Comparison of ENCODE assay signal across 14 cellular contexts in the genomic region with DNA sequence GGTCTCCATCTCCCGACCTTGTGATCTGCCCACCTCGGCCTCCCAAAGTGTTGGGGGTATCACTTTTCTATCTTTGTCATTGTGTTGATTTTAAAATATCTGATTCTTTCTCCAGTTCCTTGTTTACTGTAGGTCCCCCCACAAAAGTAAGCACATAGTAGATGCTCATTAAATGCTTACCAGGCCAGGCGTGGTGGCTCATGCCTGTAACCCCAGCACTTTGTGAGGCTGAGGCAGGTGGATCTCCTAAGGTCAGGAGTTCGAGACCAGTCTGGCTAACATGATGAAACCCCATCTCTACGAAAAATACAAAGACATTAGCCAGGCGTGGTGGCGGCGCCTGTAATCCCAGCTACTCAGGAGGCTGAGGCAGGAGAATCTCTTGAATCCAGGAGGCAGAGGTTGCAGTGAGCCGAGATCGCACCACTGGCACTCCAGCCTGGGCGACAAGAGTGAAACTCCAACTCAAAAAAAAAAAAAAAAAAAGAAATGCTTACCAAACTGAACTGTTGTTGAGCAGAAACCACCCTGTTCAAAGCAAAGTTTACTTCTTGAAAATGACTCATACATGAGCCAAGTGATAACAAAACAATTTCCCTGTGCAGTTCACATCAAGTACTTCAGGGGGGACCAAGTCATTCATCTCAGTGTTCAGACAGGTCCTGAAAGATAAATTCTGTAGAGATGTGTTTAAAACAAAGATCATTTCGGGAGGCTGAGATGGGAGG. TPM values are rescaled to one million over a fixed set of nuclear protein-coding genes. Genes with fewer than 3 reads are reported as not detected.
DNase-seq lines count a peak whose midpoint lies in the region; ATAC-seq, FAIRE-seq and TF ChIP-seq lines count a peak whose summit lies in the region.
"Had no signal": no experiment of that assay in that cellular context is flagged by ENCODE, and none has a peak within 500 bp of the region (broad histone marks: within the 10 kb centered on the region; RNA-seq: fewer than 3 reads in every experiment).

No MANE protein-coding gene starts in this region.

- H2AK5ac ChIP-seq in IMR-90 (ENCODE audit: low read depth, low read length): peak overlapping the region; percentile 76; the same call in 1 of the 2 replicates

- peaks cover 4% of the 10 kb centered on the region for H3K27me3 Mint-ChIP-seq in activated CD4-positive, alpha-beta T cell treated with anti-CD3 and anti-CD28 coated beads, Interleukin-2, amount 10 ng/mL, durations not matched to agents 7 days and 5 days

- H3K27ac Mint-ChIP-seq in activated CD4-positive, alpha-beta T cell treated with anti-CD3 and anti-CD28 coated beads, Interleukin-2, amount 10 ng/mL, durations not matched to agents 7 days and 5 days: peak overlapping the region; percentile 20
- H3K27ac Mint-ChIP-seq: T-helper 2 cell treated with Interferon-gamma antibody and Interleukin-4, amounts not matched to agents 5 μg/mL and 100 μg/mL, for 36 hours had no signal

- H2BK20ac ChIP-seq in IMR-90 (ENCODE audit: low read depth, low read length): peak overlapping the region; percentile 71; the same call in 1 of the 2 replicates

- intact Hi-C loops in IMR-90 (cut with micrococcal nuclease) (no loop called here), GM12878 (cut with micrococcal nuclease; ENCODE audit: unreplicated experiment) (no loop called here), right lobe of liver (cut with DNase I) (no loop called here)

- H3K4me2 ChIP-seq in IMR-90 (ENCODE audit: low read depth, low read length) (no peak overlapping the region), GM12878 (ENCODE audit: control insufficient read depth, insufficient read depth) (no peak overlapping the region)

- H4K20me1 ChIP-seq in IMR-90 (ENCODE audit: insufficient read depth, low read length): no peaks in the 10 kb centered on the region
- H4K20me1 ChIP-seq in GM12878 (ENCODE audit: control insufficient read depth, insufficient read depth): no peaks in the 10 kb centered on the region

- H3K36me3 ChIP-seq in IMR-90 (ENCODE audit: control insufficient read depth, insufficient read depth, low read length) (no peaks in the 10 kb centered on the region), GM12878 (ENCODE audit: control insufficient read depth in 2 of 2, insufficient read depth in 2 of 2, low read length in 1 of 2) (no peaks in the 10 kb centered on the region), right lobe of liver (no peaks in the 10 kb centered on the region)
- H3K36me3 ChIP-seq: cardiac muscle cell had no signal

- H4K8ac ChIP-seq in IMR-90 (ENCODE audit: low read depth in 2 of 2, low read length in 2 of 2): no peak overlapping the region; a peak in 1 of 4 replicates

- H2AFZ ChIP-seq in IMR-90 (replicated peaks; ENCODE audit: low read length, poor library complexity) (no peak overlapping the region), GM12878 (ENCODE audit: control insufficient read depth, low read depth, low read length) (no peak overlapping the region)

- H3K36me3 Mint-ChIP-seq in activated CD4-positive, alpha-beta T cell treated with anti-CD3 and anti-CD28 coated beads, Interleukin-2, amount 10 ng/mL, durations not matched to agents 7 days and 5 days (ENCODE audit: low read depth): no peaks in the 10 kb centered on the region

- no peak overlapping the region for H3K27ac ChIP-seq in IMR-90 (ENCODE audit: insufficient read depth, low read length)
- H3K27ac ChIP-seq in GM12878 (ENCODE audit: control insufficient read depth, insufficient read depth): no peak overlapping the region
- H3K27ac ChIP-seq in right lobe of liver: no peak overlapping the region
- H3K27ac ChIP-seq: cardiac muscle cell had no signal

- TF ChIP-seq RAD21 in IMR-90 (IDR thresholded peaks at IDR 0.05; ENCODE audit: low read length) (no peak), GM12878 (IDR thresholded peaks at IDR 0.05; ENCODE audit: insufficient read depth, low read depth, low read length) (no peak)

- no peak overlapping the region for H3K4me3 Mint-ChIP-seq in activated CD4-positive, alpha-beta T cell treated with anti-CD3 and anti-CD28 coated beads, Interleukin-2, amount 10 ng/mL, durations not matched to agents 7 days and 5 days
- H3K4me3 Mint-ChIP-seq: T-helper 2 cell treated with Interferon-gamma antibody and Interleukin-4, amounts not matched to agents 5 μg/mL and 100 μg/mL, for 36 hours had no signal

- H3K9me3 Mint-ChIP-seq in activated CD4-positive, alpha-beta T cell treated with anti-CD3 and anti-CD28 coated beads, Interleukin-2, amount 10 ng/mL, durations not matched to agents 7 days and 5 days: no peaks in the 10 kb centered on the region
- H3K9me3 Mint-ChIP-seq: T-helper 2 cell treated with Interferon-gamma antibody and Interleukin-4, amounts not matched to agents 5 μg/mL and 100 μg/mL, for 36 hours had no signal

- H4K91ac ChIP-seq in IMR-90 (ENCODE audit: insufficient read depth, low read depth, low read length): peak overlapping the region; percentile 45; the same call in 1 of the 2 replicates

- no peak for DNase-seq in activated CD4-positive, alpha-beta T cell treated with anti-CD3 and anti-CD28 coated beads, Interleukin-2, amount 10 ng/mL, durations not matched to agents 7 days and 5 days
- no peak for DNase-seq in activated CD4-positive, alpha-beta T cell treated with anti-CD3 and anti-CD28 coated beads, Interleukin-2, amount 50 U/mL, for 4 hours
- DNase-seq in IMR-90 (peak; percentile 86), GM12878 (ENCODE audit: low read depth, low spot score) (no peak), right lobe of liver (no peak), NCI-H2107 treated with DMSO at 0.1 percent for 48 hours (lab: John Stamatoyannopoulos, UW; ENCODE audit: unreplicated experiment) (no peak), NCI-H1417 treated with DMSO at 0.1 percent for 48 hours (lab: John Stamatoyannopoulos, UW) (no peak), NCI-H2196 treated with DMSO at 0.1 percent for 48 hours (lab: John Stamatoyannopoulos, UW; ENCODE audit: unreplicated experiment) (no peak)
- DNase-seq: activated CD4-positive, alpha-beta T cell treated with anti-CD3 and anti-CD28 coated beads for 48 hours; KG1; NCI-H1694 treated with DMSO at 0.1 percent for 48 hours; NCI-H526 treated with DMSO at 0.1 percent for 48 hours had no signal

- H3K4me1 ChIP-seq in IMR-90 (ENCODE audit: control insufficient read depth, insufficient read depth, low read length): peaks cover 2% of the 10 kb centered on the region; the same call in 1 of the 2 replicates
- no peaks in the 10 kb centered on the region for H3K4me1 ChIP-seq in GM12878 (ENCODE audit: control insufficient read depth, insufficient read depth, low read length)
- no peaks in the 10 kb centered on the region for H3K4me1 ChIP-seq in right lobe of liver

- TF ChIP-seq POLR2A in IMR-90 (IDR thresholded peaks at IDR 0.05; ENCODE audit: low read depth, low read length): no peak
- no peak for TF ChIP-seq POLR2A in GM12878 (IDR thresholded peaks at IDR 0.05; ENCODE audit: low read depth, low read length)
- TF ChIP-seq POLR2A in right lobe of liver (IDR thresholded peaks at IDR 0.05): no peak

- ATAC-seq in IMR-90 (ENCODE audit: low read depth) (peak; percentile 80), GM12878 (peak; percentile 86), right lobe of liver (peak in 3 of 4 donors; percentile 35 to 58 (median 38))

- TF ChIP-seq CTCF in IMR-90 (conservative IDR thresholded peaks at IDR 0.05; ENCODE audit: low read depth, low read length) (no peak), GM12878 (IDR thresholded peaks at IDR 0.05 in 2 of 3, conservative IDR thresholded peaks at IDR 0.05 in 1 of 3; ENCODE audit: control insufficient read depth in 2 of 3, extremely low read depth in 1 of 3, insufficient read depth in 1 of 3, low read depth in 3 of 3, low read length in 3 of 3) (no peak), right lobe of liver (IDR thresholded peaks at IDR 0.05) (no peak)

- no peaks in the 10 kb centered on the region for H3K79me2 ChIP-seq in GM12878 (ENCODE audit: control insufficient read depth, insufficient read depth, low read length)

- FAIRE-seq in GM12878 (lab: Jason Lieb, UNC): no peak

- no peak overlapping the region for H2AK9ac ChIP-seq in IMR-90 (replicated peaks; ENCODE audit: low read depth, low read length, poor library complexity)

- TF ChIP-seq EP300 in GM12878 (IDR thresholded peaks at IDR 0.05; ENCODE audit: borderline replicate concordance in 1 of 2, control insufficient read depth in 1 of 2, low read depth in 2 of 2, low read length in 2 of 2): no peak

- H3K9me1 ChIP-seq in IMR-90 (ENCODE audit: insufficient read depth, low read length): peaks cover 5% of the 10 kb centered on the region

- dilution Hi-C loops in IMR-90 (cut with HindIII; ENCODE audit: low sequenced_read_pairs, unreplicated experiment): no loop called here

- no peak overlapping the region for H2BK5ac ChIP-seq in IMR-90 (ENCODE audit: low read depth, low read length, poor library complexity, severe bottlenecking)

- H3K27me3 ChIP-seq in IMR-90 (ENCODE audit: control insufficient read depth, insufficient read depth, low read length) (no peaks in the 10 kb centered on the region), GM12878 (replicated peaks in 1 of 2; ENCODE audit: control insufficient read depth in 2 of 2, insufficient read depth in 2 of 2, low read length in 1 of 2) (no peaks in the 10 kb centered on the region), right lobe of liver (no peaks in the 10 kb centered on the region)
- H3K27me3 ChIP-seq: cardiac muscle cell had no signal

- H3K9ac ChIP-seq in IMR-90 (ENCODE audit: low read depth, low read length) (no peak overlapping the region), GM12878 (ENCODE audit: control insufficient read depth, insufficient read depth, low read length) (no peak overlapping the region)

- no peak overlapping the region; the same call in 1 of the 2 replicates for H3K4ac ChIP-seq in IMR-90 (ENCODE audit: low read depth, low read length)

- in situ Hi-C loops in IMR-90 (cut with MboI; ENCODE audit: low sequenced_read_pairs): no loop called here
- in situ Hi-C loops in GM12878 (cut with MboI): no loop called here

- 70% methylated on average over 5 of the region's 12 CpGs; no CpG with 5 or more reads in 1 of the 2 experiments for WGBS in IMR-90 (ENCODE audit: extremely low coverage in 2 of 2, insufficient read length in 1 of 2), 2 experiments
- 51% methylated on average over 12 of the region's 12 CpGs for WGBS in GM12878 (ENCODE audit: insufficient coverage, insufficient replicate concordance, low lambda C conversion rate, missing lambda C conversion rate)
- WGBS in right lobe of liver (ENCODE audit: insufficient coverage, low coverage, low lambda C conversion rate, missing lambda C conversion rate): 79% methylated on average over 8 of the region's 12 CpGs

- H2BK15ac ChIP-seq in IMR-90 (ENCODE audit: low read depth, low read length): no peak overlapping the region

- no TSS peak for BruUV-seq in IMR-90 (replicated peaks; lab: Mats Ljungman, UMichigan)
- no TSS peak for BruUV-seq in GM12878 (replicated peaks; lab: Mats Ljungman, UMichigan)

- no peak overlapping the region for H3K23ac ChIP-seq in IMR-90 (ENCODE audit: low read depth, low read length)

- no peak overlapping the region for H4K5ac ChIP-seq in IMR-90 (ENCODE audit: low read depth, low read length)

- H3K9me3 ChIP-seq in IMR-90 (ENCODE audit: control insufficient read depth, insufficient read depth, low read length): peaks cover 4% of the 10 kb centered on the region
- no peaks in the 10 kb centered on the region; the same call in 2 of the 3 replicates for H3K9me3 ChIP-seq in GM12878 (replicated peaks; ENCODE audit: control insufficient read depth, insufficient read depth, low read length)
- H3K9me3 ChIP-seq in right lobe of liver: no peaks in the 10 kb centered on the region

- no peak overlapping the region for H3K56ac ChIP-seq in IMR-90 (ENCODE audit: extremely low read depth, insufficient read depth, low read length)

- H2BK120ac ChIP-seq in IMR-90 (ENCODE audit: low read depth, low read length): peak overlapping the region; percentile 43; the same call in 1 of the 2 replicates

- SMC1A ChIA-PET in GM12878 (lab: Charles Lee; ENCODE audit: uncharacterized antibody, unreplicated experiment): no interaction called here

- no peak overlapping the region for H3K4me3 ChIP-seq in IMR-90 (ENCODE audit: insufficient read depth, low read depth, low read length)
- H3K4me3 ChIP-seq in GM12878: no peak overlapping the region
- H3K4me3 ChIP-seq in right lobe of liver: no peak overlapping the region
- H3K4me3 ChIP-seq: cardiac muscle cell had no signal

- peaks cover 2% of the 10 kb centered on the region for H3K4me1 Mint-ChIP-seq in activated CD4-positive, alpha-beta T cell treated with anti-CD3 and anti-CD28 coated beads, Interleukin-2, amount 10 ng/mL, durations not matched to agents 7 days and 5 days

- no peak overlapping the region for H3K18ac ChIP-seq in IMR-90 (ENCODE audit: low read depth, low read length)

- no peak overlapping the region for H3K14ac ChIP-seq in IMR-90 (replicated peaks; ENCODE audit: low read depth, low read length)

- RAD21 ChIA-PET in GM12878 (lab: Charles Lee; ENCODE audit: unreplicated experiment): no interaction called here

- CTCF ChIA-PET in activated CD4-positive, alpha-beta T cell treated with anti-CD3 and anti-CD28 coated beads, Interleukin-2, amount 10 ng/mL, durations not matched to agents 7 days and 5 days (lab: Charles Lee): no interaction called here
- CTCF ChIA-PET in IMR-90 (lab: Yijun Ruan, JAX): no interaction called here
- CTCF ChIA-PET in GM12878 (lab: Yijun Ruan, JAX): no interaction called here

- no peaks in the 10 kb centered on the region for H3K79me1 ChIP-seq in IMR-90 (ENCODE audit: low read depth in 1 of 2, low read length in 2 of 2)

- POLR2A ChIA-PET in activated CD4-positive, alpha-beta T cell treated with anti-CD3 and anti-CD28 coated beads, Interleukin-2, amount 10 ng/mL, durations not matched to agents 7 days and 5 days (lab: Charles Lee): no interaction called here
- POLR2A ChIA-PET in IMR-90 (lab: Charles Lee; ENCODE audit: unreplicated experiment): no interaction called here
- POLR2A ChIA-PET in GM12878 (lab: Charles Lee): interaction anchor here (0.7 kb wide), 1 partner anchor 436 kb away, joined by 7 read pairs; no protein-coding TSS in a partner anchor

RNA-seq across cellular contexts. Expression of a gene that starts 24.3 kb away (rescaled TPM):
- under 1 TPM in 1 of 2 experiments, not detected in 1; 0.08 TPM for total RNA-seq in activated CD4-positive, alpha-beta T cell treated with anti-CD3 and anti-CD28 coated beads, Interleukin-2, amount 10 ng/mL, durations not matched to agents 7 days and 5 days
- total RNA-seq in IMR-90 (2012; rRNA removed) (21.9 and 23.9 TPM in 2 replicates), GM12878 (2014; rRNA removed) (11.5 and 12.4 TPM in 2 replicates), GM12878 (2014; rRNA removed; fragmentation: Illumina TruSeq; extraction: Trizol) (6.1 and 6.4 TPM in 2 replicates), GM12878 (2021) (25.7 and 26.9 TPM in 2 replicates), right lobe of liver (10 to 100 TPM; 45.7 to 67.1 (median 59.1) TPM)
- polyA plus RNA-seq in IMR-90 (2012; rRNA removed) (80.8 and 83.3 TPM in 2 replicates), GM12878 (2011; rRNA removed) (5.1 and 14.7 TPM in 2 replicates), GM12878 (2014; fragmentation: Illumina TruSeq; extraction: Trizol) (21.0 and 21.5 TPM in 2 replicates), GM12878 (2014; fragmentation: Nextera tagmentation; extraction: Ambion mirVana) (1 to 10 TPM; 4.2 to 4.9 TPM), GM12878 (2014; rRNA removed) (8.3 and 9.9 TPM in 2 replicates), GM12878 (2016; fragmentation: Nextera tagmentation; extraction: Ambion mirVana) (10 to 100 TPM; 11.1 to 13.0 TPM)
- polyA plus RNA-seq in IMR-90 (2012; cell fraction: cytosol; rRNA removed): 47.5 and 63.2 TPM in 2 replicates
- polyA plus RNA-seq in IMR-90 (2012; cell fraction: nucleus; rRNA removed; ENCODE audit: low replicate concordance): 33.2 and 41.3 TPM in 2 replicates
- total RNA-seq in GM12878 (2013; cell fraction: nucleolus; rRNA removed): 52.1 and 55.0 TPM in 2 replicates
- polyA plus RNA-seq in GM12878 (2011; ENCODE audit: low read depth): 4.2 TPM
- polyA plus RNA-seq in GM12878 (2011; cell fraction: cytosol; rRNA removed): 10.7 and 18.2 TPM in 2 replicates
- polyA plus RNA-seq in GM12878 (2011; cell fraction: nucleus; rRNA removed): 23.8 and 26.9 TPM in 2 replicates
- polyA plus RNA-seq in GM12878 (2012): 6.0 and 10.1 TPM in 2 replicates
- polyA minus RNA-seq in GM12878 (2011; rRNA and poly(A)+ RNA removed): 16.6 and 21.5 TPM in 2 replicates
- polyA minus RNA-seq in GM12878 (2011; cell fraction: cytosol; rRNA and poly(A)+ RNA removed): 13.9 and 16.1 TPM in 2 replicates
- polyA minus RNA-seq in GM12878 (2011; cell fraction: nucleus; rRNA and poly(A)+ RNA removed): 8.1 and 10.8 TPM in 2 replicates

RNA-seq across cellular contexts. Expression of a gene that starts 53.1 kb away (rescaled TPM):
- total RNA-seq in activated CD4-positive, alpha-beta T cell treated with anti-CD3 and anti-CD28 coated beads, Interleukin-2, amount 10 ng/mL, durations not matched to agents 7 days and 5 days: 1 to 10 TPM; 5.0 to 5.8 TPM
- total RNA-seq in IMR-90 (2012; rRNA removed) (4.5 and 5.3 TPM in 2 replicates), GM12878 (2014; rRNA removed) (9.4 and 14.7 TPM in 2 replicates), GM12878 (2014; rRNA removed; fragmentation: Illumina TruSeq; extraction: Trizol) (13.1 and 14.1 TPM in 2 replicates), GM12878 (2021) (14.3 and 14.9 TPM in 2 replicates), right lobe of liver (10 to 100 TPM in 2 of 6 experiments, 1 to 10 TPM in 4; 4.3 to 22.2 (median 7.6) TPM)
- polyA plus RNA-seq in IMR-90 (2012; rRNA removed) (9.9 and 12.3 TPM in 2 replicates), GM12878 (2011; rRNA removed) (14.9 and 19.3 TPM in 2 replicates), GM12878 (2014; fragmentation: Illumina TruSeq; extraction: Trizol) (20.8 and 27.4 TPM in 2 replicates), GM12878 (2014; fragmentation: Nextera tagmentation; extraction: Ambion mirVana) (1 to 10 TPM; 5.4 to 6.4 TPM), GM12878 (2014; rRNA removed) (12.1 and 12.6 TPM in 2 replicates), GM12878 (2016; fragmentation: Nextera tagmentation; extraction: Ambion mirVana) (10 to 100 TPM in 1 of 2 experiments, 1 to 10 TPM in 1; 9.0 to 12.9 TPM)
- polyA plus RNA-seq in IMR-90 (2012; cell fraction: cytosol; rRNA removed): 4.5 and 11.9 TPM in 2 replicates
- 5.0 and 5.8 TPM in 2 replicates for polyA plus RNA-seq in IMR-90 (2012; cell fraction: nucleus; rRNA removed; ENCODE audit: low replicate concordance)
- total RNA-seq in GM12878 (2013; cell fraction: nucleolus; rRNA removed): 79.5 and 87.9 TPM in 2 replicates
- polyA plus RNA-seq in GM12878 (2011; ENCODE audit: low read depth): 9.2 TPM
- polyA plus RNA-seq in GM12878 (2011; cell fraction: cytosol; rRNA removed): 10.5 and 19.3 TPM in 2 replicates
- polyA plus RNA-seq in GM12878 (2011; cell fraction: nucleus; rRNA removed): 28.2 and 30.6 TPM in 2 replicates
- polyA plus RNA-seq in GM12878 (2012): 11.0 and 19.5 TPM in 2 replicates
- 18.3 and 18.7 TPM in 2 replicates for polyA minus RNA-seq in GM12878 (2011; rRNA and poly(A)+ RNA removed)
- 6.0 and 8.0 TPM in 2 replicates for polyA minus RNA-seq in GM12878 (2011; cell fraction: cytosol; rRNA and poly(A)+ RNA removed)
- 30.0 and 62.4 TPM in 2 replicates for polyA minus RNA-seq in GM12878 (2011; cell fraction: nucleus; rRNA and poly(A)+ RNA removed)

Comparison
In these comparisons a context has a peak if more than half of its experiments do, and no peak if none do; other contexts are left out.
1. RNA of a gene that starts 24.3 kb away (total RNA-seq): 45.7 to 67.1 TPM in right lobe of liver, 21.9 to 23.9 TPM in IMR-90 and 6.1 to 55.0 TPM in GM12878; 0.08 TPM in activated CD4-positive, alpha-beta T cell treated with anti-CD3 and anti-CD28 coated beads, Interleukin-2, amount 10 ng/mL, durations not matched to agents 7 days and 5 days; every median in the first group is over 4 times any median in the second.
2. Peak in every context shown above with its lines, with median percentiles within 50 percentile points of each other: ATAC-seq.